8 cellular contexts compared by ENCODE assay signal in genomic region chr2:67733517-67733916, GRCh38.
A peak's percentile ranks its signal among the peaks of the same experiment; 100 is the strongest.
DNase-seq lines count a peak whose midpoint lies in the region; ATAC-seq and TF ChIP-seq lines count a peak whose summit lies in the region.

No MANE protein-coding gene starts in this region.

- peak; percentile 58 for DNase-seq in Calu3
- peak; percentile 80 for DNase-seq in SK-MEL-5 (ENCODE audit: low read depth, low spot score)
- DNase-seq in hepatocyte (ENCODE audit: low spot score) = no peak
- no peak for DNase-seq in stimulated activated naive CD4-positive, alpha-beta T cell (lab: John Stamatoyannopoulos, UW)
- no peak for DNase-seq in aorta
- no peak for DNase-seq in naive thymus-derived CD4-positive, alpha-beta T cell
- no peak for DNase-seq in tibial artery

- H3K4me3 ChIP-seq in hepatocyte = no peak overlapping the region
- no peak overlapping the region for H3K4me3 ChIP-seq in aorta (ENCODE audit: low read length in 2 of 2)
- H3K4me3 ChIP-seq in naive thymus-derived CD4-positive, alpha-beta T cell (ENCODE audit: low read length) = no peak overlapping the region
- no peak overlapping the region for H3K4me3 ChIP-seq in tibial artery

- intact Hi-C loops in Calu3 (cut with micrococcal nuclease; ENCODE audit: unreplicated experiment) (loop anchor here (1.0 kb wide), 2 partner anchors 107 to 298 kb away; no protein-coding TSS in a partner anchor), aorta (cut with DNase I) (no loop called here), tibial artery (cut with DNase I; ENCODE audit: low total_unique reads) (no loop called here)
- intact Hi-C loops in naive thymus-derived CD4-positive, alpha-beta T cell (cut with micrococcal nuclease) = no loop called here

- H4K20me1 ChIP-seq in hepatocyte (ENCODE audit: insufficient read depth, poor library complexity, severe bottlenecking) = no peaks in the 10 kb centered on the region

- TF ChIP-seq CTCF in Calu3 (IDR thresholded peaks at IDR 0.05; ENCODE audit: unreplicated experiment) = no peak
- TF ChIP-seq CTCF in hepatocyte (IDR thresholded peaks at IDR 0.05; ENCODE audit: poor library complexity) = peak; percentile 27
- TF ChIP-seq CTCF in tibial artery (IDR thresholded peaks at IDR 0.05) = peak in 1 of 2 experiments; percentile 7

- H3K27ac Mint-ChIP-seq in Calu3 (ENCODE audit: unreplicated experiment) = no peak overlapping the region
- H3K27ac Mint-ChIP-seq in naive thymus-derived CD4-positive, alpha-beta T cell = no peak overlapping the region

- no peaks in the 10 kb centered on the region for H3K79me2 ChIP-seq in hepatocyte

- H3K27ac ChIP-seq in hepatocyte (no peak overlapping the region), aorta (ENCODE audit: low read depth in 1 of 2, low read length in 2 of 2) (no peak overlapping the region), tibial artery (no peak overlapping the region)
- no peak overlapping the region for H3K27ac ChIP-seq in naive thymus-derived CD4-positive, alpha-beta T cell (ENCODE audit: low read depth, low read length)

- no peaks in the 10 kb centered on the region for H3K36me3 Mint-ChIP-seq in Calu3 (ENCODE audit: insufficient read depth, unreplicated experiment)
- no peaks in the 10 kb centered on the region for H3K36me3 Mint-ChIP-seq in naive thymus-derived CD4-positive, alpha-beta T cell

- H3K4me3 Mint-ChIP-seq in Calu3 (ENCODE audit: low read depth, unreplicated experiment) = no peak overlapping the region
- H3K4me3 Mint-ChIP-seq in naive thymus-derived CD4-positive, alpha-beta T cell = no peak overlapping the region

- H3K4me2 ChIP-seq in hepatocyte = no peak overlapping the region

- no peaks in the 10 kb centered on the region for H3K36me3 ChIP-seq in hepatocyte (replicated peaks; ENCODE audit: insufficient read depth, low read depth)
- no peaks in the 10 kb centered on the region for H3K36me3 ChIP-seq in aorta (ENCODE audit: control insufficient read depth in 1 of 2, insufficient read depth in 2 of 2, low read length in 1 of 2)
- no peaks in the 10 kb centered on the region for H3K36me3 ChIP-seq in naive thymus-derived CD4-positive, alpha-beta T cell (ENCODE audit: control insufficient read depth in 2 of 3, insufficient read depth in 3 of 3, low read length in 3 of 3)
- H3K36me3 ChIP-seq in tibial artery = no peaks in the 10 kb centered on the region

- peaks cover 1% of the 10 kb centered on the region for H3K9me3 Mint-ChIP-seq in Calu3 (ENCODE audit: low read depth, unreplicated experiment)
- H3K9me3 Mint-ChIP-seq in naive thymus-derived CD4-positive, alpha-beta T cell = peaks cover 0 to 6% (median 5%) of the 10 kb centered on the region in 11 donors

- no peaks in the 10 kb centered on the region for H3K27me3 Mint-ChIP-seq in Calu3 (ENCODE audit: unreplicated experiment)
- H3K27me3 Mint-ChIP-seq in naive thymus-derived CD4-positive, alpha-beta T cell = no peaks in the 10 kb centered on the region

- peak; percentile 53 for ATAC-seq in GM21423 (IDR thresholded peaks at IDR 0.05; ENCODE audit: unreplicated experiment)
- no peak for ATAC-seq in aorta (ENCODE audit: low FRiP score)
- ATAC-seq in naive thymus-derived CD4-positive, alpha-beta T cell = no peak

- no peaks in the 10 kb centered on the region for H3K9me3 ChIP-seq in hepatocyte (ENCODE audit: low read depth)
- peaks cover under 1% of the 10 kb centered on the region for H3K9me3 ChIP-seq in aorta (ENCODE audit: control insufficient read depth, low read length)
- peaks cover 0 to 4% (median 0%) of the 10 kb centered on the region in 3 experiments for H3K9me3 ChIP-seq in naive thymus-derived CD4-positive, alpha-beta T cell (ENCODE audit: control insufficient read depth in 2 of 3, low read length in 3 of 3)
- peaks cover 0 to 2% (median 0%) of the 10 kb centered on the region in 3 donors for H3K9me3 ChIP-seq in tibial artery

- 48% methylated on average over 3 of the region's 3 CpGs for WGBS in hepatocyte (ENCODE audit: low lambda C conversion rate, missing lambda C conversion rate)
- WGBS in aorta, 2 donors = 60 to 61% methylated on average over 3 of the region's 3 CpGs

- in situ Hi-C loops in SK-MEL-5 (cut with HindIII; ENCODE audit: low pct_unique_long_range_greater_than_20kb, low sequenced_read_pairs) = loop anchor here (25.0 kb wide), 1 partner anchor 304 kb away; no protein-coding TSS in a partner anchor

- CTCF ChIA-PET in Calu3 (lab: Charles Lee) = interaction anchor here (0.6 to 3.0 kb wide), 5 partner anchors 104 to 194 kb away, joined by 3 to 18 read pairs (median 3); no protein-coding TSS in a partner anchor
- CTCF ChIA-PET in naive thymus-derived CD4-positive, alpha-beta T cell (lab: Charles Lee) = no interaction called here

- no peaks in the 10 kb centered on the region for H3K4me1 ChIP-seq in hepatocyte (ENCODE audit: insufficient read depth)
- no peaks in the 10 kb centered on the region for H3K4me1 ChIP-seq in aorta (ENCODE audit: control insufficient read depth in 1 of 2, insufficient read depth in 2 of 2, low read length in 2 of 2)
- no peaks in the 10 kb centered on the region for H3K4me1 ChIP-seq in naive thymus-derived CD4-positive, alpha-beta T cell (ENCODE audit: control insufficient read depth in 2 of 2, insufficient read depth in 2 of 2, low read length in 2 of 2)
- H3K4me1 ChIP-seq in tibial artery = no peaks in the 10 kb centered on the region

- H3K9me2 ChIP-seq in hepatocyte (replicated peaks; ENCODE audit: insufficient read depth) = no peaks in the 10 kb centered on the region

- no TSS peak for BruUV-seq in Calu3 (replicated peaks; lab: Mats Ljungman, UMichigan)

- H2AFZ ChIP-seq in hepatocyte = no peak overlapping the region

- H3K27me3 ChIP-seq in hepatocyte (no peaks in the 10 kb centered on the region), aorta (ENCODE audit: control insufficient read depth in 1 of 2, insufficient read depth in 2 of 2, low read length in 1 of 2) (no peaks in the 10 kb centered on the region), tibial artery (no peaks in the 10 kb centered on the region)
- no peaks in the 10 kb centered on the region for H3K27me3 ChIP-seq in naive thymus-derived CD4-positive, alpha-beta T cell (ENCODE audit: control insufficient read depth in 2 of 2, insufficient read depth in 2 of 2, low read length in 2 of 2)

- H3K4me1 Mint-ChIP-seq in Calu3 (ENCODE audit: low read depth, unreplicated experiment) = no peaks in the 10 kb centered on the region
- H3K4me1 Mint-ChIP-seq in naive thymus-derived CD4-positive, alpha-beta T cell = no peaks in the 10 kb centered on the region

- POLR2A ChIA-PET in naive thymus-derived CD4-positive, alpha-beta T cell (lab: Charles Lee) = no interaction called here

Comparison
In these comparisons a context has a peak if more than half of its experiments do, and no peak if none do; other contexts are left out.
1. DNase-seq: peak in Calu3 (single experiment) and SK-MEL-5 (single experiment); none in hepatocyte (single experiment), stimulated activated naive CD4-positive, alpha-beta T cell (0 of 6), aorta (0 of 2), naive thymus-derived CD4-positive, alpha-beta T cell (0 of 9) and tibial artery (0 of 2).